29 cellular contexts compared by ENCODE assay signal in the genomic region with DNA sequence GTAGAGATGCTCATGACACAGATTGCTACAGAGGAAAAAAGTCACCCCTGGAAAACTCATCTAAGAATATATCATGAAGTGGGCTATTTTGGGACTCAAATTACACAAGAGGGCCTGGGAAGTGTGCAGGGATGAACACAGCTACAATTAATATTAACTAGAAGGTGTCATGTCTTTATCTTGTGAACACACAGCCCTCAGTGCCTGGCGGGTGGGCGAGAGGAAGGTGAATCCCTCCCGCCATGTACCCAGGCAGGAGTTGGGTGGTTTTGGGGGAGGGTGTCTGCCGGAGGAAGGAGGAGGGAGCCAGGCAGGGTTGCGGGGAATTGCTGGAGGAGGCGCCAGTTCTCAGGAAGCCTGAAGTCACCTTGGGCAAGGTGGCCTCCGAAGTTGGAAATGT. TPM values are rescaled to one million over a fixed set of nuclear protein-coding genes. Genes with fewer than 3 reads are reported as not detected.
"Had no signal": no experiment of that assay in that cellular context is flagged by ENCODE, and none has a peak within 500 bp of the region (broad histone marks: within the 10 kb centered on the region; RNA-seq: fewer than 3 reads in every experiment).

No MANE protein-coding gene starts in this region.

- H3K4me3 ChIP-seq: breast epithelium, colonic mucosa, dorsolateral prefrontal cortex, esophagus muscularis mucosa, ovary, psoas muscle, tibial artery had no signal

- H3K27ac Mint-ChIP-seq: activated CD4-positive, alpha-beta memory T cell treated with anti-CD3 and anti-CD28 coated beads, Interleukin-2, amount 10 ng/mL, durations not matched to agents 7 days and 5 days; activated naive CD4-positive, alpha-beta T cell treated with anti-CD3 and anti-CD28 coated beads for 36 hours; activated T-cell treated with anti-CD3 and anti-CD28 coated beads, Interleukin-2, amount 50 U/mL, for 72 hours; stimulated activated naive CD8-positive, alpha-beta T cell treated with anti-CD3 and anti-CD28 coated beads, Interleukin-15, amount 100 ng/mL, for 72 hours had no signal

- H3K36me3 ChIP-seq: breast epithelium, colonic mucosa, esophagus muscularis mucosa, ovary, tibial artery had no signal

- H3K27me3 ChIP-seq: breast epithelium, ovary had no signal

- H3K9me3 Mint-ChIP-seq: activated CD4-positive, alpha-beta memory T cell treated with anti-CD3 and anti-CD28 coated beads, Interleukin-2, amount 10 ng/mL, durations not matched to agents 7 days and 5 days; activated naive CD4-positive, alpha-beta T cell treated with anti-CD3 and anti-CD28 coated beads for 36 hours; activated naive CD8-positive, alpha-beta T cell treated with anti-CD3 and anti-CD28 coated beads, Interleukin-2, amount 10 ng/mL, durations not matched to agents 7 days and 5 days; activated T-cell treated with anti-CD3 and anti-CD28 coated beads, Interleukin-2, amount 50 U/mL, for 72 hours; effector memory CD8-positive, alpha-beta T cell; naive thymus-derived CD8-positive, alpha-beta T cell; stimulated activated effector memory CD8-positive, alpha-beta T cell treated with anti-CD3 and anti-CD28 coated beads, Interleukin-12 subunit alpha, Interleukin-12 subunit beta, amount 100 ng/mL, for 72 hours; stimulated activated naive CD8-positive, alpha-beta T cell treated with anti-CD3 and anti-CD28 coated beads, Interleukin-15, amount 100 ng/mL, for 72 hours had no signal

- FAIRE-seq: frontal cortex, small intestine, urothelium cell line had no signal

- H3K27me3 Mint-ChIP-seq: stimulated activated naive CD8-positive, alpha-beta T cell treated with anti-CD3 and anti-CD28 coated beads, Interleukin-15, amount 100 ng/mL, for 72 hours had no signal

- H3K4me3 Mint-ChIP-seq: activated CD4-positive, alpha-beta memory T cell treated with anti-CD3 and anti-CD28 coated beads, Interleukin-2, amount 10 ng/mL, durations not matched to agents 7 days and 5 days; activated naive CD4-positive, alpha-beta T cell treated with anti-CD3 and anti-CD28 coated beads for 36 hours; activated naive CD8-positive, alpha-beta T cell treated with anti-CD3 and anti-CD28 coated beads, Interleukin-2, amount 10 ng/mL, durations not matched to agents 7 days and 5 days; activated T-cell treated with anti-CD3 and anti-CD28 coated beads, Interleukin-2, amount 50 U/mL, for 72 hours; effector memory CD8-positive, alpha-beta T cell; stimulated activated effector memory CD8-positive, alpha-beta T cell treated with anti-CD3 and anti-CD28 coated beads, Interleukin-12 subunit alpha, Interleukin-12 subunit beta, amount 100 ng/mL, for 72 hours; stimulated activated naive CD8-positive, alpha-beta T cell treated with anti-CD3 and anti-CD28 coated beads, Interleukin-15, amount 100 ng/mL, for 72 hours had no signal

- H3K9me3 ChIP-seq: breast epithelium, colonic mucosa, esophagus muscularis mucosa, ovary, psoas muscle, tibial artery had no signal

- H3K27ac ChIP-seq: breast epithelium, colonic mucosa, dorsolateral prefrontal cortex, esophagus muscularis mucosa, ovary, psoas muscle, tibial artery had no signal

- H3K4me1 ChIP-seq: breast epithelium, colonic mucosa, psoas muscle had no signal

- ATAC-seq: activated T-cell treated with anti-CD3 and anti-CD28 coated beads, Interleukin-2, amount 50 U/mL, for 72 hours; effector memory CD8-positive, alpha-beta T cell; naive thymus-derived CD8-positive, alpha-beta T cell; psoas muscle; sciatic nerve; stimulated activated effector memory CD8-positive, alpha-beta T cell treated with anti-CD3 and anti-CD28 coated beads, Interleukin-12 subunit alpha, Interleukin-12 subunit beta, amount 100 ng/mL, for 72 hours; stimulated activated naive CD8-positive, alpha-beta T cell treated with anti-CD3 and anti-CD28 coated beads, Interleukin-15, amount 100 ng/mL, for 72 hours had no signal

- H3K36me3 Mint-ChIP-seq: naive thymus-derived CD8-positive, alpha-beta T cell; stimulated activated effector memory CD8-positive, alpha-beta T cell treated with anti-CD3 and anti-CD28 coated beads, Interleukin-12 subunit alpha, Interleukin-12 subunit beta, amount 100 ng/mL, for 72 hours had no signal

- DNase-seq: activated CD4-positive, alpha-beta memory T cell treated with anti-CD3 and anti-CD28 coated beads, Interleukin-2, amount 10 ng/mL, durations not matched to agents 7 days and 5 days; activated CD4-positive, alpha-beta T cell treated with anti-CD3 and anti-CD28 coated beads for 4 hours; activated CD4-positive, CD25-positive, alpha-beta regulatory T cell; activated effector memory CD4-positive, alpha-beta T cell treated with Interleukin-2 at 50 U/mL for 16 hours; activated naive CD4-positive, alpha-beta T cell treated with anti-CD3 and anti-CD28 coated beads for 36 hours; activated naive CD8-positive, alpha-beta T cell treated with anti-CD3 and anti-CD28 coated beads, Interleukin-2, amount 10 ng/mL, durations not matched to agents 7 days and 5 days; activated T-cell treated with anti-CD3 and anti-CD28 coated beads, Interleukin-2, amount 50 U/mL, for 72 hours; amniotic stem cell; colonic mucosa; effector memory CD8-positive, alpha-beta T cell; glutamatergic neuron; islet precursor cell; naive thymus-derived CD8-positive, alpha-beta T cell; ovary; psoas muscle; small intestine; stimulated activated CD4-positive, alpha-beta T cell treated with anti-CD3 and anti-CD28 coated beads, Interleukin-2, amount 100 ng/mL, for 24 hours; stimulated activated naive CD8-positive, alpha-beta T cell treated with anti-CD3 and anti-CD28 coated beads, Interleukin-15, amount 100 ng/mL, for 72 hours; T-helper 9 cell; tibial artery had no signal

RNA-seq across cellular contexts. Expression of a gene that starts 5.1 kb away (rescaled TPM):
- total RNA-seq: activated CD4-positive, alpha-beta memory T cell treated with anti-CD3 and anti-CD28 coated beads, Interleukin-2, amount 10 ng/mL, durations not matched to agents 7 days and 5 days; lung microvascular endothelial cell had no signal

RNA-seq across cellular contexts. Expression of a gene that starts 29.4 kb away (rescaled TPM):
- total RNA-seq: esophagus muscularis mucosa, frontal cortex, left lobe of liver, lung microvascular endothelial cell, ovary, psoas muscle had no signal
- polyA plus RNA-seq: ovary, psoas muscle had no signal
